Comparison of ENCODE assay signal across 22 cellular contexts in the genomic region with DNA sequence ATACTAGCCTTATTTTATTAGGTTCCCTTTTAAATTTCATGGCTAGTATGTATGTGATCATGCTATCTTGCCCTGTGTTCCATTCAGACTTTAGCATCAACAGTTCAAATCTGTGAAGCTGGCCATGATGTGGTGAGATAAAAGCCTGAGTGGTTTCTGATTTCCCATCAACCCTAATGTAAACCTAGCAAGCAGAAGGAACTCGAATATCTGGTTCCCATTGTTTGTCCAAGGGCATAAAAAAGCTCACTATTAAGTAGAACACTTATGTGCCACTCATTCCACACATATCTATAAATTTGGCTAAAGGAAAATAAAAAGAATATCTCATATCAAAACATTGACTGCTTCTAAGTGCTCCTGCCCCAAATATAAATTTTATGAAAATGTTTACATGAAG.
DNase-seq lines count a peak whose midpoint lies in the region; ATAC-seq and TF ChIP-seq lines count a peak whose summit lies in the region.
"Had no signal": no experiment of that assay in that cellular context is flagged by ENCODE, and none has a peak within 500 bp of the region (broad histone marks: within the 10 kb centered on the region; RNA-seq: fewer than 3 reads in every experiment).

No MANE protein-coding gene starts in this region.

- DNase-seq in DMS153 (lab: John Stamatoyannopoulos, UW) (peak; percentile 63), DMS153 treated with DMSO at 0.1 percent for 48 hours (lab: John Stamatoyannopoulos, UW; ENCODE audit: unreplicated experiment) (no peak), NCI-H2029 (lab: John Stamatoyannopoulos, UW) (peak; percentile 63), NCI-H69 (lab: John Stamatoyannopoulos, UW) (peak; percentile 3), left lung (no peak), RWPE1 (ENCODE audit: low spot score) (no peak), left cardiac atrium (no peak)
- DNase-seq in activated CD4-positive, alpha-beta T cell treated with anti-CD3 and anti-CD28 coated beads, Interleukin-2, amount 50 U/mL, for 1 hour, result no peak
- DNase-seq: 8988T; Calu3; CD8-positive, alpha-beta T cell; DMS79; MM.1S; NCI-H1092; NCI-H1694; NCI-H446; NCI-H774; Peyer's patch; T-helper 9 cell had no signal

- POLR2A ChIA-PET in RWPE1 (lab: Yijun Ruan, JAX; ENCODE audit: low non-redundant PET), result no interaction called here

- H3K4me1 ChIP-seq in left lung, result no peaks in the 10 kb centered on the region
- H3K4me1 ChIP-seq: BLaER1 treated with 17β-estradiol and CSF1 and Interleukin-3, amounts not matched to agents 10 nM and 100 nM; HAP-1; Peyer's patch had no signal

- CTCF ChIA-PET in RWPE1 (lab: Yijun Ruan, JAX), result no interaction called here

- H3K9me3 ChIP-seq in left lung, result no peaks in the 10 kb centered on the region
- H3K9me3 ChIP-seq: BLaER1 treated with 17β-estradiol and CSF1 and Interleukin-3, amounts not matched to agents 10 nM and 100 nM; HAP-1; Peyer's patch had no signal

- peak; percentile 21 for ATAC-seq in left lung
- ATAC-seq in left cardiac atrium, result no peak
- ATAC-seq: CD8-positive, alpha-beta T cell; GM23338 had no signal

- H3K27ac ChIP-seq in left lung, result no peak overlapping the region
- H3K27ac ChIP-seq in RWPE1, result no peak overlapping the region
- H3K27ac ChIP-seq: BLaER1 treated with 17β-estradiol and CSF1 and Interleukin-3, amounts not matched to agents 10 nM and 100 nM; Peyer's patch had no signal

- H3K27me3 ChIP-seq in left lung, result no peaks in the 10 kb centered on the region
- H3K27me3 ChIP-seq: BLaER1 treated with 17β-estradiol and CSF1 and Interleukin-3, amounts not matched to agents 10 nM and 100 nM; Peyer's patch had no signal

- intact Hi-C loops in left lung (cut with DNase I) (no loop called here), left cardiac atrium (cut with DNase I) (no loop called here)

- no peak for TF ChIP-seq CTCF in left lung (IDR thresholded peaks at IDR 0.05)
- no peak for TF ChIP-seq CTCF in RWPE1 (conservative IDR thresholded peaks at IDR 0.05; ENCODE audit: low read depth)

- no peak overlapping the region for H3K4me3 ChIP-seq in left lung
- H3K4me3 ChIP-seq: BLaER1 treated with 17β-estradiol and CSF1 and Interleukin-3, amounts not matched to agents 10 nM and 100 nM; GM23338; HAP-1; Peyer's patch had no signal

- H3K36me3 ChIP-seq in left lung, result no peaks in the 10 kb centered on the region
- H3K36me3 ChIP-seq: BLaER1 treated with 17β-estradiol and CSF1 and Interleukin-3, amounts not matched to agents 10 nM and 100 nM; HAP-1; Peyer's patch had no signal

Comparison
In these comparisons a context has a peak if more than half of its experiments do, and no peak if none do; other contexts are left out.
1. DNase-seq: peak in DMS153 (single experiment), NCI-H2029 (single experiment) and NCI-H69 (single experiment); none in DMS153 treated with DMSO at 0.1 percent for 48 hours (single experiment), left lung (0 of 2), RWPE1 (single experiment), left cardiac atrium (single experiment) and activated CD4-positive, alpha-beta T cell treated with anti-CD3 and anti-CD28 coated beads, Interleukin-2, amount 50 U/mL, for 1 hour (single experiment).